Comparison of ENCODE assay signal across 12 cellular contexts in the genomic region with DNA sequence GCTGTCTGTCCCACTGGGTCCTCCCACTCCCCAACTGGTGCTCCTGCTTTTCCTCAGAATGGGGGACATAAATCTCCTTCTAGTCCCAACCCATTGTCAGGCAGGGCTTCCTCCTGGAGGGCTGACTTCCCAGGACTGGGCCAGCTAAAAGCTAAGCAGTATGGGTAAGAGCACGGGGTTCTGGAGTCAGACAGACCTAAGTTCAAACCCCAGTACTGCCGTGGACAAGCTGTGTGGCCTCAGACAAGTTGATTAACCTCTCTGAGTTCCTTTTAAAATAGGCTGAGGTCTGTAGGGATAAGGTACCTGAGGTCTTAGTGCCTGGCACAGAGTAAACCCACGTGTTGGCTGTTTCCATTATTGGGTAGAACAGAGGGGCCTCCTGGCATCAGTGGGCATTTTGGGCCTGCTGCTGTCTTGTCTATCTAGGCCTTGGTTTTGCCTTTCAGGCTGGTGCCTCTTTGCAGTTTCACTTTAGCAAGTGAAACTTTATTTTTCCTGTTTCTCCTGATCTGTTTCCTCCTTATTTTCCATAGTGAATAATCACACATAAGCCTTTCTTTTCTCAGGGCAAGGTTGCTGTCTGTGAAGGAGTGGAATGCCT.
DNase-seq lines count a peak whose midpoint lies in the region; ATAC-seq and TF ChIP-seq lines count a peak whose summit lies in the region.
"Had no signal": no experiment of that assay in that cellular context is flagged by ENCODE, and none has a peak within 500 bp of the region (broad histone marks: within the 10 kb centered on the region; RNA-seq: fewer than 3 reads in every experiment).

No MANE protein-coding gene starts in this region.

- peak overlapping the region; percentile 92 for H3K27ac Mint-ChIP-seq in T-helper 1 cell treated with Interleukin-12 subunit alpha and Interleukin-12 subunit beta and Interleukin-4 antibody, amounts not matched to agents 30 μg/mL and 1 μg/mL, for 36 hours
- peak overlapping the region; percentile 88 to 95 for H3K27ac Mint-ChIP-seq in stimulated activated naive CD8-positive, alpha-beta T cell treated with anti-CD3 and anti-CD28 coated beads, Interleukin-15, amount 100 ng/mL, for 72 hours

- H3K27me3 Mint-ChIP-seq in activated T-cell treated with anti-CD3 and anti-CD28 coated beads, Interleukin-2, amount 50 U/mL, for 4 hours (ENCODE audit: low read depth), result no peaks in the 10 kb centered on the region
- no peaks in the 10 kb centered on the region for H3K27me3 Mint-ChIP-seq in T-helper 1 cell treated with Interleukin-12 subunit alpha and Interleukin-12 subunit beta and Interleukin-4 antibody, amounts not matched to agents 30 μg/mL and 1 μg/mL, for 36 hours (ENCODE audit: low read depth)
- no peaks in the 10 kb centered on the region for H3K27me3 Mint-ChIP-seq in stimulated activated naive CD8-positive, alpha-beta T cell treated with anti-CD3 and anti-CD28 coated beads, Interleukin-15, amount 100 ng/mL, for 72 hours

- no peak for TF ChIP-seq CTCF in coronary artery (IDR thresholded peaks at IDR 0.05)

- H3K27ac ChIP-seq in coronary artery, result no peak overlapping the region

- H3K9me3 Mint-ChIP-seq in activated T-cell treated with anti-CD3 and anti-CD28 coated beads, Interleukin-2, amount 50 U/mL, for 4 hours, result no peaks in the 10 kb centered on the region
- H3K9me3 Mint-ChIP-seq in T-helper 1 cell treated with Interleukin-12 subunit alpha and Interleukin-12 subunit beta and Interleukin-4 antibody, amounts not matched to agents 30 μg/mL and 1 μg/mL, for 36 hours, result no peaks in the 10 kb centered on the region
- no peaks in the 10 kb centered on the region for H3K9me3 Mint-ChIP-seq in stimulated activated naive CD8-positive, alpha-beta T cell treated with anti-CD3 and anti-CD28 coated beads, Interleukin-15, amount 100 ng/mL, for 72 hours

- no peak overlapping the region for H3K4me3 ChIP-seq in coronary artery
- H3K4me3 ChIP-seq: tibial nerve had no signal

- no peak for DNase-seq in activated T-cell treated with anti-CD3 and anti-CD28 coated beads, Interleukin-2, amount 50 U/mL, for 4 hours
- DNase-seq in activated T-cell treated with anti-CD3 and anti-CD28 coated beads for 4 hours (no peak), coronary artery (ENCODE audit: low spot score) (peak; percentile 35), NCI-H748 (lab: John Stamatoyannopoulos, UW; ENCODE audit: unreplicated experiment) (no peak)
- DNase-seq in stimulated activated naive CD8-positive, alpha-beta T cell treated with anti-CD3 and anti-CD28 coated beads, Interleukin-15, amount 100 ng/mL, for 72 hours, result peak in 1 of 2 donors; percentile 23
- DNase-seq: DMS53, NCI-H1092 treated with DMSO at 0.1 percent for 48 hours, NCI-H510A had no signal

- ATAC-seq in activated T-cell treated with anti-CD3 and anti-CD28 coated beads, Interleukin-2, amount 50 U/mL, for 4 hours, result no peak
- no peak for ATAC-seq in stimulated activated naive CD8-positive, alpha-beta T cell treated with anti-CD3 and anti-CD28 coated beads, Interleukin-15, amount 100 ng/mL, for 72 hours
- ATAC-seq in HG03460 (IDR thresholded peaks at IDR 0.05; ENCODE audit: unreplicated experiment), result no peak
- no peak for ATAC-seq in HG02870 (IDR thresholded peaks at IDR 0.05; ENCODE audit: unreplicated experiment)

- H3K4me3 Mint-ChIP-seq in activated T-cell treated with anti-CD3 and anti-CD28 coated beads, Interleukin-2, amount 50 U/mL, for 4 hours, result peak overlapping the region; percentile 35
- peak overlapping the region; percentile 48 for H3K4me3 Mint-ChIP-seq in T-helper 1 cell treated with Interleukin-12 subunit alpha and Interleukin-12 subunit beta and Interleukin-4 antibody, amounts not matched to agents 30 μg/mL and 1 μg/mL, for 36 hours
- H3K4me3 Mint-ChIP-seq in stimulated activated naive CD8-positive, alpha-beta T cell treated with anti-CD3 and anti-CD28 coated beads, Interleukin-15, amount 100 ng/mL, for 72 hours, result peak overlapping the region; percentile 63 to 69

- H3K4me1 Mint-ChIP-seq in activated T-cell treated with anti-CD3 and anti-CD28 coated beads, Interleukin-2, amount 50 U/mL, for 4 hours (ENCODE audit: low read depth), result peaks cover 96% of the 10 kb centered on the region
- H3K4me1 Mint-ChIP-seq in T-helper 1 cell treated with Interleukin-12 subunit alpha and Interleukin-12 subunit beta and Interleukin-4 antibody, amounts not matched to agents 30 μg/mL and 1 μg/mL, for 36 hours (ENCODE audit: low read depth), result peaks cover 56% of the 10 kb centered on the region
- H3K4me1 Mint-ChIP-seq in stimulated activated naive CD8-positive, alpha-beta T cell treated with anti-CD3 and anti-CD28 coated beads, Interleukin-15, amount 100 ng/mL, for 72 hours, result peaks cover 92% of the 10 kb centered on the region

- no peaks in the 10 kb centered on the region for H3K36me3 Mint-ChIP-seq in activated T-cell treated with anti-CD3 and anti-CD28 coated beads, Interleukin-2, amount 50 U/mL, for 4 hours (ENCODE audit: insufficient read depth)
- H3K36me3 Mint-ChIP-seq in T-helper 1 cell treated with Interleukin-12 subunit alpha and Interleukin-12 subunit beta and Interleukin-4 antibody, amounts not matched to agents 30 μg/mL and 1 μg/mL, for 36 hours (ENCODE audit: low read depth), result peaks cover 14% of the 10 kb centered on the region
